8 cellular contexts compared by ENCODE assay signal in genomic region chr17:17972126-17972951, GRCh38. TPM values are rescaled to one million over a fixed set of nuclear protein-coding genes. Genes with fewer than 3 reads are reported as not detected.
DNase-seq lines count a peak whose midpoint lies in the region; ATAC-seq and TF ChIP-seq lines count a peak whose summit lies in the region.

DRC3 (plus strand) TSS chr17:17972862; CDS start chr17:17977599, 4,737 bp downstream.
TOM1L2 (minus strand) TSS chr17:17972400; CDS start chr17:17972313, 87 bp downstream.

- no peaks in the 10 kb centered on the region for H3K9me3 Mint-ChIP-seq in CD4-positive, alpha-beta T cell
- no peaks in the 10 kb centered on the region for H3K9me3 Mint-ChIP-seq in activated CD4-positive, alpha-beta memory T cell treated with anti-CD3 and anti-CD28 coated beads for 36 hours

- peaks cover 11% of the 10 kb centered on the region for H3K36me3 Mint-ChIP-seq in CD4-positive, alpha-beta T cell (ENCODE audit: low read depth)
- H3K36me3 Mint-ChIP-seq in activated CD4-positive, alpha-beta memory T cell treated with anti-CD3 and anti-CD28 coated beads for 36 hours: no peaks in the 10 kb centered on the region

- no peaks in the 10 kb centered on the region for H3K9me3 ChIP-seq in CD4-positive, alpha-beta T cell (ENCODE audit: control insufficient read depth, low read length)
- H3K9me3 ChIP-seq in liver (ENCODE audit: control insufficient read depth in 4 of 4, low read length in 3 of 4): no peaks in the 10 kb centered on the region

- H3K27ac Mint-ChIP-seq in CD4-positive, alpha-beta T cell: peak within 1 kb of the TSS; percentile 90
- H3K27ac Mint-ChIP-seq in activated CD4-positive, alpha-beta memory T cell treated with anti-CD3 and anti-CD28 coated beads for 36 hours: peak within 1 kb of the TSS; percentile 78

- peak; percentile 99 to 100 (median 100) for DNase-seq in CD4-positive, alpha-beta T cell
- DNase-seq in NCI-H82 (lab: John Stamatoyannopoulos, UW) (peak; percentile 100), dorsolateral prefrontal cortex (peak; percentile 100)
- peak; percentile 100 for DNase-seq in activated CD4-positive, alpha-beta memory T cell treated with anti-CD3 and anti-CD28 coated beads for 36 hours
- peak; percentile 100 for DNase-seq in stimulated activated CD4-positive, alpha-beta T cell treated with anti-CD3 and anti-CD28 coated beads, Interleukin-4, amount 100 ng/mL, for 1 hour

- intact Hi-C loops in CD4-positive, alpha-beta T cell (cut with DNase I, micrococcal nuclease): loop anchor here (1.0 to 10.0 kb wide), 8 partner anchors 14 to 342 kb away; partner anchors contain the start of genes ATPAF2 (in 2 of the 2), GID4 (in 2 of the 2), DRG2 (in 1 of the 2) and SMCR8 (in 1 of the 2)
- intact Hi-C loops in activated CD4-positive, alpha-beta memory T cell treated with anti-CD3 and anti-CD28 coated beads for 36 hours (cut with micrococcal nuclease): loop anchor here (1.0 to 10.0 kb wide), 5 partner anchors 14 to 378 kb away; partner anchors contain the start of genes ATPAF2, GID4 and PEMT
- intact Hi-C loops in dorsolateral prefrontal cortex (cut with DNase I): loop anchor here (1.0 to 5.0 kb wide), 4 partner anchors 44 to 160 kb away; partner anchors contain the start of genes ATPAF2 (in 1 of the 2) and GID4 (in 1 of the 2)

- H3K4me3 Mint-ChIP-seq in CD4-positive, alpha-beta T cell: peak within 1 kb of the TSS; percentile 95
- peak within 1 kb of the TSS; percentile 91 for H3K4me3 Mint-ChIP-seq in activated CD4-positive, alpha-beta memory T cell treated with anti-CD3 and anti-CD28 coated beads for 36 hours

- peaks cover 49% of the 10 kb centered on the region for H3K4me1 Mint-ChIP-seq in CD4-positive, alpha-beta T cell (ENCODE audit: low read depth)
- H3K4me1 Mint-ChIP-seq in activated CD4-positive, alpha-beta memory T cell treated with anti-CD3 and anti-CD28 coated beads for 36 hours (ENCODE audit: low read depth): peaks cover 35% of the 10 kb centered on the region

- peaks cover 4 to 20% (median 18%) of the 10 kb centered on the region in 4 donors for H3K4me1 ChIP-seq in liver (ENCODE audit: control insufficient read depth in 4 of 4, insufficient read depth in 4 of 4, low read length in 3 of 4)

- peak in 1 of 2 donors; percentile 35 for TF ChIP-seq RAD21 in liver (IDR thresholded peaks at IDR 0.05)

- H3K4me3 ChIP-seq in dorsolateral prefrontal cortex: peak within 1 kb of the TSS; percentile 72 to 99 (median 95)
- H3K4me3 ChIP-seq in liver (ENCODE audit: low read depth in 1 of 3, low read length in 3 of 3): peak within 1 kb of the TSS; percentile 51 to 98 (median 82)

- no peaks in the 10 kb centered on the region for H3K36me3 ChIP-seq in liver (ENCODE audit: control insufficient read depth in 4 of 4, insufficient read depth in 3 of 4, low read depth in 1 of 4, low read length in 3 of 4)

- no peaks in the 10 kb centered on the region for H3K27me3 Mint-ChIP-seq in CD4-positive, alpha-beta T cell
- no peaks in the 10 kb centered on the region for H3K27me3 Mint-ChIP-seq in activated CD4-positive, alpha-beta memory T cell treated with anti-CD3 and anti-CD28 coated beads for 36 hours

- no peaks in the 10 kb centered on the region for H3K27me3 ChIP-seq in CD4-positive, alpha-beta T cell (ENCODE audit: control insufficient read depth, insufficient read depth, low read length)
- no peaks in the 10 kb centered on the region for H3K27me3 ChIP-seq in dorsolateral prefrontal cortex
- no peaks in the 10 kb centered on the region for H3K27me3 ChIP-seq in liver (ENCODE audit: control insufficient read depth in 4 of 4, insufficient read depth in 4 of 4, low read length in 3 of 4)

- POLR2A ChIA-PET in CD4-positive, alpha-beta T cell (lab: Charles Lee): interaction anchor here (0.5 to 5.5 kb wide), 20 partner anchors 9 to 1681 kb away, joined by 3 to 115 read pairs (median 4); partner anchors contain the start of genes ALKBH5, ATPAF2, GID4 and PEMT
- POLR2A ChIA-PET in activated CD4-positive, alpha-beta memory T cell treated with anti-CD3 and anti-CD28 coated beads for 36 hours (lab: Charles Lee): interaction anchor here (0.6 to 2.0 kb wide), 5 partner anchors 13 to 136 kb away, joined by 3 to 30 read pairs (median 6); partner anchors contain the start of genes ATPAF2, GID4 and SREBF1

- no peak for TF ChIP-seq CTCF in CD4-positive, alpha-beta T cell (IDR thresholded peaks at IDR 0.05)
- TF ChIP-seq CTCF in dorsolateral prefrontal cortex (IDR thresholded peaks at IDR 0.05 in 54 of 56, conservative IDR thresholded peaks at IDR 0.05 in 2 of 56; ENCODE audit: low read depth in 1 of 56, partially characterized antibody in 56 of 56): peak in 39 of 56 donors; percentile 5 to 62 (median 36)
- TF ChIP-seq CTCF in liver (IDR thresholded peaks at IDR 0.05; ENCODE audit: low read depth, low read length, missing input control): no peak

- peak within 1 kb of the TSS; percentile 76 for H3K27ac ChIP-seq in CD4-positive, alpha-beta T cell (ENCODE audit: low read depth, low read length)
- peak within 1 kb of the TSS in 54 of 59 donors; percentile 40 to 92 (median 82) for H3K27ac ChIP-seq in dorsolateral prefrontal cortex
- peak within 1 kb of the TSS; percentile 52 to 73 for H3K27ac ChIP-seq in liver (ENCODE audit: low read depth in 1 of 2, low read length in 2 of 2)

- H3K9ac ChIP-seq in liver (ENCODE audit: low read depth in 1 of 2, low read length in 2 of 2): peak within 1 kb of the TSS; percentile 17 to 42

- under 1% methylated on average over 59 of the region's 59 CpGs for WGBS in liver

- CTCF ChIA-PET in CD4-positive, alpha-beta T cell (lab: Charles Lee): interaction anchor here (0.5 to 2.8 kb wide), 4 partner anchors 13 to 62 kb away, joined by 3 to 15 read pairs (median 8); no protein-coding TSS in a partner anchor
- CTCF ChIA-PET in activated CD4-positive, alpha-beta memory T cell treated with anti-CD3 and anti-CD28 coated beads for 36 hours (lab: Charles Lee): interaction anchor here (0.6 to 3.1 kb wide), 6 partner anchors 13 to 119 kb away, joined by 3 to 12 read pairs (median 5); no protein-coding TSS in a partner anchor

- peak; percentile 87 for ATAC-seq in CD4-positive, alpha-beta T cell (ENCODE audit: poor library complexity)
- peak; percentile 94 for ATAC-seq in GM19452 (IDR thresholded peaks at IDR 0.05; ENCODE audit: unreplicated experiment)
- ATAC-seq in HG03575 (IDR thresholded peaks at IDR 0.05; ENCODE audit: extremely low read depth, insufficient number of reproducible peaks, low FRiP score, unreplicated experiment): peak; percentile 84

TF ChIP-seq in liver, 16 proteins besides CTCF, POLR2A, EP300 and RAD21 (continues in another document):
- TF ChIP-seq JUND (IDR thresholded peaks at IDR 0.05) (peak; percentile 42 to 66), ATF3 (IDR thresholded peaks at IDR 0.05) (no peak), TAF1 (conservative IDR thresholded peaks at IDR 0.05) (peak; percentile 30), FOXA2 (IDR thresholded peaks at IDR 0.05) (no peak), MAX (IDR thresholded peaks at IDR 0.05) (peak; percentile 70), YY1 (IDR thresholded peaks at IDR 0.05) (peak; percentile 74), REST (IDR thresholded peaks at IDR 0.05) (peak; percentile 44), SP1 (IDR thresholded peaks at IDR 0.05) (peak; percentile 100)

RNA-seq across cellular contexts. Expression of gene DRC3, which starts in this region (rescaled TPM):
- under 1 TPM in 1 of 2 experiments, not detected in 1; 0.11 TPM for total RNA-seq in CD4-positive, alpha-beta T cell
- total RNA-seq in activated CD4-positive, alpha-beta memory T cell treated with anti-CD3 and anti-CD28 coated beads for 36 hours: under 1 TPM; 0.34 to 0.52 TPM
- total RNA-seq in dorsolateral prefrontal cortex (10 to 100 TPM in 3 of 120 experiments, 1 to 10 TPM in 117; 1.4 to 14.1 (median 5.3) TPM), liver (1 to 10 TPM in 1 of 2 donors, under 1 TPM in 1; 0.61 to 1.5 TPM)
- polyA plus RNA-seq in liver: 1 to 10 TPM in 1 of 2 donors, under 1 TPM in 1; 0.72 to 1.5 TPM

RNA-seq across cellular contexts. Expression of gene TOM1L2, which starts in this region (rescaled TPM):
- total RNA-seq in CD4-positive, alpha-beta T cell: 10 to 100 TPM; 28.5 to 30.5 TPM
- 10 to 100 TPM; 11.1 to 12.7 TPM for total RNA-seq in activated CD4-positive, alpha-beta memory T cell treated with anti-CD3 and anti-CD28 coated beads for 36 hours
- total RNA-seq in dorsolateral prefrontal cortex: 100 to 1,000 TPM; 162 to 252 (median 211) TPM
- 10 to 100 TPM in 1 of 2 donors, 1 to 10 TPM in 1; 5.0 to 24.0 TPM for total RNA-seq in liver
- 10 to 100 TPM in 1 of 2 donors, 1 to 10 TPM in 1; 8.4 to 10.3 TPM for polyA plus RNA-seq in liver

Comparison
In these comparisons a context has a peak if more than half of its experiments do, and no peak if none do; other contexts are left out.
1. Peak in every context shown above with its lines: DNase-seq, ATAC-seq, H3K4me3 ChIP-seq and H3K27ac ChIP-seq.
2. RNA of gene TOM1L2 (total RNA-seq): 162 to 252 TPM in dorsolateral prefrontal cortex; 28.5 to 30.5 TPM in CD4-positive, alpha-beta T cell, 5.0 to 24.0 TPM in liver and 11.1 to 12.7 TPM in activated CD4-positive, alpha-beta memory T cell treated with anti-CD3 and anti-CD28 coated beads for 36 hours; every median in the first group is over 4 times any median in the second.
3. CTCF ChIP-seq: peak in dorsolateral prefrontal cortex (39 of 56); none in CD4-positive, alpha-beta T cell (single experiment) and liver (single experiment).